ENCODE assay signal across 9 cellular contexts in the genomic region with DNA sequence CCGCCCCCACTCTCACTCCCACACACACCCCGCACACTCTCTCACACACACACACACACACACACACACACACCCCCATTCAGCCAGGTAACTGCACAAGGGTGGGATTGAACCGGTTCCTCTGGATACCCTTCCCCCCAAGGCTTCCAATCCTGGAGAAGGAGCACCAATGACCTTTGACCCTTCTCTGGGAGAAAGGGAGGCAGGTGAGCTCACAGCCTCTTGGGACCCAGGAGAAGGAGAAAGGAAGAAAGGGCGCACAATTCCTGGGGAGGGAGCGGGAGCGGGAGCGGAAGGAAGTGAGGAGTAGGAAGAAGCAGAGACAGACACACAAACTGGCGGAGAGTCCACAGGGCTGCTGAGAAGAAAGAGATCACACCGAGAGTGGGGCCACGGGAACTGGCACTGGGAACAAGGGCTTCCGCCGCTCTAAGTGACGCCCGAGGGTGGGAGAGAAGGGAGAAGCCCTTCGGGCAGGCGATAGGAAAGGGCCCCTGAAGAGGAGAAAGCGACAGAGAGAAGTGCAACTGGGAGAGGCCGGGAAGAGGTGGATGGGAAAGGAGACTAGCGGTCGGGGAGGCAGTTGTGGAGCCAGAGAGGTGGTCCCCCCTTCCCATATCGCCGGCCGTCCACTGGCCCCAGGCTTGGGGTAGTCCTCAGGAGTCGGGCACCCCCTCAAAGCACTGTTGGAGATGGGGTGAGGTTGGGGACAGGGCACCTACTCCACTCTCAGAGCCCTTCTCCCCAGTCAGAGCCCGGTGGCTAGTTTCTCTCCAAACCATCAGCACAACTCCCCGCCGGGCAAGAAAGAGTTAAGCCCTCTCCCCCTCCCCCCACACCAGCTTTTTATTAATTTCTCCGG. TPM values are rescaled to one million over a fixed set of nuclear protein-coding genes. Genes with fewer than 3 reads are reported as not detected.
A peak's percentile ranks its signal among the peaks of the same experiment; 100 is the strongest.
DNase-seq lines count a peak whose midpoint lies in the region; ATAC-seq, FAIRE-seq and TF ChIP-seq lines count a peak whose summit lies in the region.
"Had no signal": no experiment of that assay in that cellular context is flagged by ENCODE, and none has a peak within 500 bp of the region (broad histone marks: within the 10 kb centered on the region; RNA-seq: fewer than 3 reads in every experiment).

No MANE protein-coding gene starts in this region.

- peak overlapping the region; percentile 63; the same call in 2 of the 3 replicates for H3K4me3 ChIP-seq in A549
- H3K4me3 ChIP-seq in HUES64 (ENCODE audit: low read length) = peak overlapping the region; percentile 62
- peak overlapping the region; percentile 16 to 18 for H3K4me3 ChIP-seq in muscle layer of colon (ENCODE audit: low read depth in 1 of 2, low read length in 2 of 2)

- 77% methylated on average over 28 of the region's 28 CpGs for WGBS in A549 (ENCODE audit: missing lambda C conversion rate)
- 7% methylated on average over 24 of the region's 28 CpGs for WGBS in HUES64

- H3K9ac ChIP-seq in HUES64 (ENCODE audit: low read depth, low read length) (peak overlapping the region; percentile 23; the same call in 1 of the 2 replicates), muscle layer of colon (ENCODE audit: low read length) (no peak overlapping the region)

- H3K9me3 ChIP-seq in A549 = no peaks in the 10 kb centered on the region
- no peaks in the 10 kb centered on the region for H3K9me3 ChIP-seq in HUES64 (ENCODE audit: insufficient read depth, low read depth, low read length)
- H3K9me3 ChIP-seq in muscle layer of colon (ENCODE audit: low read length) = no peaks in the 10 kb centered on the region

- TF ChIP-seq POLR2A in A549 (IDR thresholded peaks at IDR 0.05; ENCODE audit: low read length) = no peak

- TF ChIP-seq CTCF in A549 (IDR thresholded peaks at IDR 0.05) = no peak

- H3K27me3 ChIP-seq in HUES64 (ENCODE audit: insufficient read depth, low read length) (peaks cover 5% of the 10 kb centered on the region), muscle layer of colon (ENCODE audit: control insufficient read depth in 1 of 2, insufficient read depth in 2 of 2, low read length in 2 of 2) (peaks cover 4 to 11% of the 10 kb centered on the region in 2 donors)

- ATAC-seq in A549 = peak in 1 of 2 experiments; percentile 3; a peak in 3 of 6 replicates
- no peak for ATAC-seq in GM18858 (IDR thresholded peaks at IDR 0.05; ENCODE audit: unreplicated experiment)
- no peak for ATAC-seq in GM18520 (IDR thresholded peaks at IDR 0.05; ENCODE audit: unreplicated experiment)

- H3K36me3 ChIP-seq in HUES64 (ENCODE audit: insufficient read depth, low read length) = no peaks in the 10 kb centered on the region
- H3K36me3 ChIP-seq in muscle layer of colon (ENCODE audit: insufficient read depth, low read length) = no peaks in the 10 kb centered on the region

- peak overlapping the region; percentile 100 for H3K4me2 ChIP-seq in A549

- POLR2A ChIA-PET in A549 (lab: Yijun Ruan, JAX) = interaction anchor here (0.5 kb wide), 1 partner anchor 10 kb away, joined by 3 read pairs; no protein-coding TSS in a partner anchor

- DNase-seq in A549 (ENCODE audit: low read depth in 1 of 2, low spot score in 1 of 2) = no peak
- peak; percentile 36 for DNase-seq in dermis blood vessel endothelial cell
- DNase-seq in NCI-H1694 (lab: John Stamatoyannopoulos, UW) = no peak
- no peak for DNase-seq in D341Med (ENCODE audit: low spot score)

- peak overlapping the region in 1 of 2 experiments; percentile 89; a peak in 3 of 6 replicates for H3K27ac ChIP-seq in A549
- peak overlapping the region; percentile 25; the same call in 1 of the 2 replicates for H3K27ac ChIP-seq in HUES64 (ENCODE audit: low read depth, low read length)
- H3K27ac ChIP-seq in muscle layer of colon (ENCODE audit: low read depth, low read length) = no peak overlapping the region

- no peak for TF ChIP-seq RAD21 in A549 (conservative IDR thresholded peaks at IDR 0.05 in 1 of 2, IDR thresholded peaks at IDR 0.05 in 1 of 2)

- peaks cover 37% of the 10 kb centered on the region for H3K4me1 ChIP-seq in A549
- peaks cover 32% of the 10 kb centered on the region for H3K4me1 ChIP-seq in HUES64 (ENCODE audit: insufficient read depth, low read length)
- peaks cover 9% of the 10 kb centered on the region for H3K4me1 ChIP-seq in muscle layer of colon (ENCODE audit: insufficient read depth, low read length)

- TF ChIP-seq EP300 in A549 (IDR thresholded peaks at IDR 0.05) = no peak

- CTCF ChIA-PET in A549 (lab: Yijun Ruan, JAX) = interaction anchor here (4.4 to 60.2 kb wide), 2 partner anchors 24 to 33 kb away, joined by 29 to 1356 read pairs; partner anchors contain the start of gene PDK2

- no peak for FAIRE-seq in A549 (lab: Jason Lieb, UNC)
- FAIRE-seq: TTC549 had no signal

TF ChIP-seq in A549, 52 proteins besides CTCF, POLR2A, EP300 and RAD21 (continues in another document):
- TF ChIP-seq BCL3 (IDR thresholded peaks at IDR 0.05) (no peak), HMGXB4 (CRISPR knock-in tag; IDR thresholded peaks at IDR 0.05; ENCODE audit: borderline replicate concordance) (no peak), ZNF302 (CRISPR knock-in tag; IDR thresholded peaks at IDR 0.05) (no peak), POLR2AphosphoS2 (conservative IDR thresholded peaks at IDR 0.05; ENCODE audit: low read length) (no peak)
- TF ChIP-seq, protein P1, sequence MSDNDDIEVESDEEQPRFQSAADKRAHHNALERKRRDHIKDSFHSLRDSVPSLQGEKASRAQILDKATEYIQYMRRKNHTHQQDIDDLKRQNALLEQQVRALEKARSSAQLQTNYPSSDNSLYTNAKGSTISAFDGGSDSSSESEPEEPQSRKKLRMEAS (IDR thresholded peaks at IDR 0.05) = no peak
- TF ChIP-seq, protein P2, sequence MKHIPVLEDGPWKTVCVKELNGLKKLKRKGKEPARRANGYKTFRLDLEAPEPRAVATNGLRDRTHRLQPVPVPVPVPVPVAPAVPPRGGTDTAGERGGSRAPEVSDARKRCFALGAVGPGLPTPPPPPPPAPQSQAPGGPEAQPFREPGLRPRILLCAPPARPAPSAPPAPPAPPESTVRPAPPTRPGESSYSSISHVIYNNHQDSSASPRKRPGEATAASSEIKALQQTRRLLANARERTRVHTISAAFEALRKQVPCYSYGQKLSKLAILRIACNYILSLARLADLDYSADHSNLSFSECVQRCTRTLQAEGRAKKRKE (CRISPR knock-in tag; IDR thresholded peaks at IDR 0.05; ENCODE audit: low read depth) = no peak

RNA-seq across cellular contexts. Expression of gene SAMD14, which starts 1.3 kb away (rescaled TPM):
- polyA plus RNA-seq in A549 (2011; rRNA removed) (0.12 and 0.15 TPM in 2 replicates), A549 (2017; fragmentation: RNase III; extraction: RNeasy Plus Mini Kit Qiagen cat#74134 plus additional on column Dnase treatment) (0.42 to 0.75 TPM (median 0.74 TPM) in 3 replicates)
- polyA plus RNA-seq in A549 (2012; cell fraction: cytosol; rRNA removed) = 0.22 and 0.31 TPM in 2 replicates
- 1.5 and 1.8 TPM in 2 replicates for polyA plus RNA-seq in A549 (2012; cell fraction: nucleus; rRNA removed)
- 0.58 and 0.83 TPM in 2 replicates for polyA minus RNA-seq in A549 (2011; rRNA and poly(A)+ RNA removed)
- 5.8 TPM for polyA plus RNA-seq in HUES64 (2013, experiment 1 of 2)
- polyA plus RNA-seq in HUES64 (2013, experiment 2 of 2) = 6.7 TPM
- 5.1 and 5.8 TPM in 2 replicates for total RNA-seq in dermis blood vessel endothelial cell

RNA-seq across cellular contexts. Expression of gene PPP1R9B, which starts 21.8 kb away (rescaled TPM):
- polyA plus RNA-seq in A549 (2011; rRNA removed) (16.8 and 22.0 TPM in 2 replicates), A549 (2017; fragmentation: RNase III; extraction: RNeasy Plus Mini Kit Qiagen cat#74134 plus additional on column Dnase treatment) (32.4 to 40.6 TPM (median 35.8 TPM) in 3 replicates)
- 18.9 and 19.4 TPM in 2 replicates for polyA plus RNA-seq in A549 (2012; cell fraction: cytosol; rRNA removed)
- polyA plus RNA-seq in A549 (2012; cell fraction: nucleus; rRNA removed) = 35.8 and 44.2 TPM in 2 replicates
- polyA minus RNA-seq in A549 (2011; rRNA and poly(A)+ RNA removed) = 25.9 and 27.1 TPM in 2 replicates
- 10.4 TPM for polyA plus RNA-seq in HUES64 (2013, experiment 1 of 2)
- 12.4 TPM for polyA plus RNA-seq in HUES64 (2013, experiment 2 of 2)
- 35.2 and 45.8 TPM in 2 replicates for total RNA-seq in dermis blood vessel endothelial cell

RNA-seq across cellular contexts. Expression of gene PDK2, which starts 33.5 kb away (rescaled TPM):
- polyA plus RNA-seq in A549 (2011; rRNA removed) = 28.5 and 34.4 TPM in 2 replicates
- polyA plus RNA-seq in A549 (2012; cell fraction: cytosol; rRNA removed) = 59.2 and 79.0 TPM in 2 replicates
- 67.5 and 95.4 TPM in 2 replicates for polyA plus RNA-seq in A549 (2012; cell fraction: nucleus; rRNA removed)
- polyA plus RNA-seq in A549 (2017; fragmentation: RNase III; extraction: RNeasy Plus Mini Kit Qiagen cat#74134 plus additional on column Dnase treatment) = 14.1 to 19.8 TPM (median 15.2 TPM) in 3 replicates
- 65.2 and 71.3 TPM in 2 replicates for polyA minus RNA-seq in A549 (2011; rRNA and poly(A)+ RNA removed)
- 12.5 TPM for polyA plus RNA-seq in HUES64 (2013, experiment 1 of 2)
- polyA plus RNA-seq in HUES64 (2013, experiment 2 of 2) = 15.5 TPM
- total RNA-seq in dermis blood vessel endothelial cell = 12.3 and 20.8 TPM in 2 replicates

RNA-seq across cellular contexts. Expression of gene SGCA, which starts 37.1 kb away (rescaled TPM):
- polyA plus RNA-seq in A549 (2011; rRNA removed) (0.44 and 0.90 TPM in 2 replicates), A549 (2017; fragmentation: RNase III; extraction: RNeasy Plus Mini Kit Qiagen cat#74134 plus additional on column Dnase treatment) (1.5 to 3.4 TPM (median 1.9 TPM) in 3 replicates)
- polyA plus RNA-seq in A549 (2012; cell fraction: cytosol; rRNA removed) = 1.8 and 3.2 TPM in 2 replicates
- 1.2 and 1.9 TPM in 2 replicates for polyA plus RNA-seq in A549 (2012; cell fraction: nucleus; rRNA removed)
- not detected in 2 replicates for polyA minus RNA-seq in A549 (2011; rRNA and poly(A)+ RNA removed)
- polyA plus RNA-seq in HUES64 (2013, experiment 1 of 2) = not detected
- polyA plus RNA-seq in HUES64 (2013, experiment 2 of 2) = 0.89 TPM
- total RNA-seq in dermis blood vessel endothelial cell = not detected in 2 replicates
